ENCODE assay signal across 13 cellular contexts in genomic region chr7:108442039-108442568, GRCh38. TPM values are rescaled to one million over a fixed set of nuclear protein-coding genes. Genes with fewer than 3 reads are reported as not detected.
DNase-seq lines count a peak whose midpoint lies in the region; ATAC-seq and TF ChIP-seq lines count a peak whose summit lies in the region.
"Had no signal": no experiment of that assay in that cellular context is flagged by ENCODE, and none has a peak within 500 bp of the region (broad histone marks: within the 10 kb centered on the region; RNA-seq: fewer than 3 reads in every experiment).

No MANE protein-coding gene starts in this region.

- intact Hi-C loops in psoas muscle (cut with DNase I) = no loop called here
- intact Hi-C loops in activated T-helper 1 cell treated with anti-CD3 and anti-CD28 coated beads, Interleukin-12 subunit alpha, Interleukin-12 subunit beta, Interleukin-2, Interleukin-4 antibody, amounts not matched to agents 30 ng/mL and 10 ng/mL and 1 ng/mL, durations not matched to agents 14 hours and 24 hours and 36 hours (cut with micrococcal nuclease) = no loop called here

- no peaks in the 10 kb centered on the region for H3K36me3 ChIP-seq in psoas muscle (ENCODE audit: insufficient read depth in 1 of 2, low read depth in 1 of 2)
- H3K36me3 ChIP-seq: brain microvascular endothelial cell had no signal

- H3K27ac ChIP-seq in psoas muscle = no peak overlapping the region
- H3K27ac ChIP-seq: brain microvascular endothelial cell had no signal

- ATAC-seq in psoas muscle (peak in 3 of 4 donors; percentile 60 to 86 (median 63)), HG03175 (IDR thresholded peaks at IDR 0.05; ENCODE audit: unreplicated experiment) (no peak), HG03139 (IDR thresholded peaks at IDR 0.05; ENCODE audit: unreplicated experiment) (no peak)
- ATAC-seq: right cardiac atrium, WTC11 had no signal

- no peak overlapping the region for H3K27ac Mint-ChIP-seq in activated T-helper 1 cell treated with anti-CD3 and anti-CD28 coated beads, Interleukin-12 subunit alpha, Interleukin-12 subunit beta, Interleukin-2, Interleukin-4 antibody, amounts not matched to agents 30 ng/mL and 10 ng/mL and 1 ng/mL, durations not matched to agents 14 hours and 24 hours and 36 hours
- H3K27ac Mint-ChIP-seq: WTC11 had no signal

- H3K36me3 Mint-ChIP-seq in activated T-helper 1 cell treated with anti-CD3 and anti-CD28 coated beads, Interleukin-12 subunit alpha, Interleukin-12 subunit beta, Interleukin-2, Interleukin-4 antibody, amounts not matched to agents 30 ng/mL and 10 ng/mL and 1 ng/mL, durations not matched to agents 14 hours and 24 hours and 36 hours (ENCODE audit: low read depth) = no peaks in the 10 kb centered on the region
- H3K36me3 Mint-ChIP-seq: WTC11 had no signal

- H3K4me3 ChIP-seq in psoas muscle = no peak overlapping the region

- H3K9me3 Mint-ChIP-seq in activated T-helper 1 cell treated with anti-CD3 and anti-CD28 coated beads, Interleukin-12 subunit alpha, Interleukin-12 subunit beta, Interleukin-2, Interleukin-4 antibody, amounts not matched to agents 30 ng/mL and 10 ng/mL and 1 ng/mL, durations not matched to agents 14 hours and 24 hours and 36 hours = no peaks in the 10 kb centered on the region

- no peaks in the 10 kb centered on the region for H3K4me1 Mint-ChIP-seq in activated T-helper 1 cell treated with anti-CD3 and anti-CD28 coated beads, Interleukin-12 subunit alpha, Interleukin-12 subunit beta, Interleukin-2, Interleukin-4 antibody, amounts not matched to agents 30 ng/mL and 10 ng/mL and 1 ng/mL, durations not matched to agents 14 hours and 24 hours and 36 hours (ENCODE audit: low read depth)
- H3K4me1 Mint-ChIP-seq: WTC11 had no signal

- no peaks in the 10 kb centered on the region for H3K4me1 ChIP-seq in psoas muscle

- no peak for TF ChIP-seq CTCF in psoas muscle (IDR thresholded peaks at IDR 0.05)

- no peaks in the 10 kb centered on the region for H3K27me3 ChIP-seq in psoas muscle (ENCODE audit: insufficient read depth in 3 of 3, low read length in 2 of 3)
- H3K27me3 ChIP-seq: brain microvascular endothelial cell had no signal

- H3K27me3 Mint-ChIP-seq in activated T-helper 1 cell treated with anti-CD3 and anti-CD28 coated beads, Interleukin-12 subunit alpha, Interleukin-12 subunit beta, Interleukin-2, Interleukin-4 antibody, amounts not matched to agents 30 ng/mL and 10 ng/mL and 1 ng/mL, durations not matched to agents 14 hours and 24 hours and 36 hours (ENCODE audit: insufficient read depth) = peaks cover 2% of the 10 kb centered on the region

- H3K4me3 Mint-ChIP-seq in activated T-helper 1 cell treated with anti-CD3 and anti-CD28 coated beads, Interleukin-12 subunit alpha, Interleukin-12 subunit beta, Interleukin-2, Interleukin-4 antibody, amounts not matched to agents 30 ng/mL and 10 ng/mL and 1 ng/mL, durations not matched to agents 14 hours and 24 hours and 36 hours = no peak overlapping the region
- H3K4me3 Mint-ChIP-seq: WTC11 had no signal

- DNase-seq in NK-92 treated with Interleukin-12 subunit alpha and Interleukin-12 subunit beta, amount 100 ng/mL, for 24 hours (lab: John Stamatoyannopoulos, UW) = peak; percentile 23
- DNase-seq in NK-92 (lab: John Stamatoyannopoulos, UW; ENCODE audit: unreplicated experiment) (no peak), NCI-H146 treated with DMSO at 0.1 percent for 48 hours (lab: John Stamatoyannopoulos, UW; ENCODE audit: unreplicated experiment) (peak; percentile 77), SW480 (ENCODE audit: low spot score) (peak; percentile 64), psoas muscle (no peak)
- DNase-seq in activated T-helper 1 cell treated with anti-CD3 and anti-CD28 coated beads, Interleukin-12 subunit alpha, Interleukin-12 subunit beta, Interleukin-2, Interleukin-4 antibody, amounts not matched to agents 30 ng/mL and 10 ng/mL and 1 ng/mL, durations not matched to agents 14 hours and 24 hours and 36 hours (ENCODE audit: low spot score) = no peak
- DNase-seq: brain microvascular endothelial cell, mesenchymal stem cell, NCI-H526 treated with DMSO at 0.1 percent for 48 hours, right cardiac atrium had no signal

- WGBS in psoas muscle, 3 donors = 19 to 29% (median 22%) methylated on average over 5 of the region's 5 CpGs

- no peaks in the 10 kb centered on the region for H3K9me3 ChIP-seq in psoas muscle

RNA-seq across cellular contexts. Expression of gene NRCAM, which starts 14.1 kb away (rescaled TPM):
- 1 to 10 TPM in 2 of 4 donors, under 1 TPM in 2; 0.21 to 1.1 (median 0.64) TPM for total RNA-seq in psoas muscle
- 1 to 10 TPM in 1 of 3 donors, under 1 TPM in 2; 0.06 to 1.8 (median 0.55) TPM for polyA plus RNA-seq in psoas muscle
- total RNA-seq in activated T-helper 1 cell treated with anti-CD3 and anti-CD28 coated beads, Interleukin-12 subunit alpha, Interleukin-12 subunit beta, Interleukin-2, Interleukin-4 antibody, amounts not matched to agents 30 ng/mL and 10 ng/mL and 1 ng/mL, durations not matched to agents 14 hours and 24 hours and 36 hours = 0.17 and 0.21 TPM in 2 replicates

Comparison
In these comparisons a context has a peak if more than half of its experiments do, and no peak if none do; other contexts are left out.
1. DNase-seq: peak in NK-92 treated with Interleukin-12 subunit alpha and Interleukin-12 subunit beta, amount 100 ng/mL, for 24 hours (single experiment), NCI-H146 treated with DMSO at 0.1 percent for 48 hours (single experiment) and SW480 (single experiment); none in NK-92 (single experiment), psoas muscle (0 of 2) and activated T-helper 1 cell treated with anti-CD3 and anti-CD28 coated beads, Interleukin-12 subunit alpha, Interleukin-12 subunit beta, Interleukin-2, Interleukin-4 antibody, amounts not matched to agents 30 ng/mL and 10 ng/mL and 1 ng/mL, durations not matched to agents 14 hours and 24 hours and 36 hours (single experiment).
2. ATAC-seq: peak in psoas muscle (3 of 4); none in HG03175 (single experiment) and HG03139 (single experiment).